In genomic region chr18:58668897-58669296, GRCh38 we compare ENCODE assay signal across 13 cellular contexts. TPM values are rescaled to one million over a fixed set of nuclear protein-coding genes. Genes with fewer than 3 reads are reported as not detected.
DNase-seq lines count a peak whose midpoint lies in the region; ATAC-seq and TF ChIP-seq lines count a peak whose summit lies in the region.
"Had no signal": no experiment of that assay in that cellular context is flagged by ENCODE, and none has a peak within 500 bp of the region (broad histone marks: within the 10 kb centered on the region; RNA-seq: fewer than 3 reads in every experiment).

No MANE protein-coding gene starts in this region.

- peaks cover 6% of the 10 kb centered on the region for H3K27me3 ChIP-seq in neural progenitor cell

- no peak overlapping the region for H3K4me3 ChIP-seq in neural progenitor cell
- H3K4me3 ChIP-seq: prostate gland, thoracic aorta had no signal

- in situ Hi-C loops in KBM-7 (cut with MboI; ENCODE audit: low pct_unique_long_range_greater_than_20kb, low sequenced_read_pairs), result no loop called here

- H2AFZ ChIP-seq in neural progenitor cell (replicated peaks), result no peak overlapping the region

- no peaks in the 10 kb centered on the region for H3K27me3 Mint-ChIP-seq in T-helper 17 cell
- no peaks in the 10 kb centered on the region for H3K27me3 Mint-ChIP-seq in stimulated activated naive B cell treated with anti-CD40 and anti-IgM and Interleukin-4, amounts not matched to agents 10 μg/mL and 1 μg/mL and 100 μg/mL, for 72 hours
- H3K27me3 Mint-ChIP-seq in neural progenitor cell (ENCODE audit: insufficient read depth, low read depth), result no peaks in the 10 kb centered on the region

- no peak overlapping the region for H3K4me2 ChIP-seq in neural progenitor cell

- peaks cover 15% of the 10 kb centered on the region for H3K4me1 ChIP-seq in neural progenitor cell
- H3K4me1 ChIP-seq: prostate gland had no signal

- H3K27ac ChIP-seq in neural progenitor cell, result no peak overlapping the region
- H3K27ac ChIP-seq: prostate gland, thoracic aorta had no signal

- peaks cover 13% of the 10 kb centered on the region for H4K20me1 ChIP-seq in neural progenitor cell (ENCODE audit: low read depth)

- H3K4me3 Mint-ChIP-seq in T-helper 17 cell (no peak overlapping the region), neural progenitor cell (no peak overlapping the region)
- H3K4me3 Mint-ChIP-seq in stimulated activated naive B cell treated with anti-CD40 and anti-IgM and Interleukin-4, amounts not matched to agents 10 μg/mL and 1 μg/mL and 100 μg/mL, for 72 hours, result no peak overlapping the region

- DNase-seq in Daoy (ENCODE audit: low read depth), result peak; percentile 50
- DNase-seq in KBM-7, result peak; percentile 28
- no peak for DNase-seq in T-helper 17 cell
- peak; percentile 68 for DNase-seq in glomerular visceral epithelial cell (ENCODE audit: extremely low spot score)
- no peak for DNase-seq in DMS79 treated with DMSO at 0.1 percent for 48 hours (lab: John Stamatoyannopoulos, UW)
- DNase-seq in stimulated activated naive B cell treated with anti-CD40 and anti-IgM and Interleukin-4, amounts not matched to agents 10 μg/mL and 1 μg/mL and 100 μg/mL, for 72 hours, result no peak
- DNase-seq in neural progenitor cell (ENCODE audit: low spot score), result no peak
- DNase-seq: activated CD4-positive, alpha-beta T cell treated with anti-CD3 and anti-CD28 coated beads for 4 hours; activated effector memory CD4-positive, alpha-beta T cell treated with Interleukin-2 at 50 U/mL for 16 hours; NCI-H526 treated with DMSO at 0.1 percent for 48 hours had no signal

- TF ChIP-seq CTCF in neural progenitor cell (IDR thresholded peaks at IDR 0.05), result no peak

- H3F3A ChIP-seq in neural progenitor cell (ENCODE audit: low read depth), result peaks cover 14% of the 10 kb centered on the region

- H3K9ac ChIP-seq in neural progenitor cell, result no peak overlapping the region

- H3K9me3 Mint-ChIP-seq in stimulated activated naive B cell treated with anti-CD40 and anti-IgM and Interleukin-4, amounts not matched to agents 10 μg/mL and 1 μg/mL and 100 μg/mL, for 72 hours, result no peaks in the 10 kb centered on the region
- no peaks in the 10 kb centered on the region for H3K9me3 Mint-ChIP-seq in neural progenitor cell

- peaks cover 20% of the 10 kb centered on the region for H3K79me2 ChIP-seq in neural progenitor cell (ENCODE audit: low read depth)

- ATAC-seq in T-helper 17 cell (no peak), HG02678 (IDR thresholded peaks at IDR 0.05; ENCODE audit: unreplicated experiment) (no peak)
- no peak for ATAC-seq in stimulated activated naive B cell treated with anti-CD40 and anti-IgM and Interleukin-4, amounts not matched to agents 10 μg/mL and 1 μg/mL and 100 μg/mL, for 72 hours (replicated peaks)

- H3K36me3 ChIP-seq in neural progenitor cell, result no peaks in the 10 kb centered on the region
- H3K36me3 ChIP-seq: prostate gland, thoracic aorta had no signal

- no peaks in the 10 kb centered on the region for H3K9me3 ChIP-seq in T-helper 17 cell (ENCODE audit: control insufficient read depth, low read length, poor library complexity, severe bottlenecking)
- H3K9me3 ChIP-seq in neural progenitor cell (ENCODE audit: low read depth), result no peaks in the 10 kb centered on the region
- H3K9me3 ChIP-seq: prostate gland, thoracic aorta had no signal

- H3K36me3 Mint-ChIP-seq in T-helper 17 cell (ENCODE audit: low read depth), result peaks cover under 1% of the 10 kb centered on the region
- peaks cover 9 to 12% of the 10 kb centered on the region in 2 donors for H3K36me3 Mint-ChIP-seq in stimulated activated naive B cell treated with anti-CD40 and anti-IgM and Interleukin-4, amounts not matched to agents 10 μg/mL and 1 μg/mL and 100 μg/mL, for 72 hours
- H3K36me3 Mint-ChIP-seq in neural progenitor cell, result peaks cover 4% of the 10 kb centered on the region

- H3K27ac Mint-ChIP-seq in T-helper 17 cell, result peak overlapping the region; percentile 8
- no peak overlapping the region for H3K27ac Mint-ChIP-seq in stimulated activated naive B cell treated with anti-CD40 and anti-IgM and Interleukin-4, amounts not matched to agents 10 μg/mL and 1 μg/mL and 100 μg/mL, for 72 hours
- no peak overlapping the region for H3K27ac Mint-ChIP-seq in neural progenitor cell

- H3K4me1 Mint-ChIP-seq in T-helper 17 cell, result peaks cover 31% of the 10 kb centered on the region
- H3K4me1 Mint-ChIP-seq in stimulated activated naive B cell treated with anti-CD40 and anti-IgM and Interleukin-4, amounts not matched to agents 10 μg/mL and 1 μg/mL and 100 μg/mL, for 72 hours, result peaks cover 47 to 73% of the 10 kb centered on the region in 2 donors
- peaks cover 25% of the 10 kb centered on the region for H3K4me1 Mint-ChIP-seq in neural progenitor cell

RNA-seq across cellular contexts. Expression of gene MALT1, which starts 2.4 kb away (rescaled TPM):
- total RNA-seq in Daoy (2014; rRNA removed; shearing (Covaris generic)), result 26.6 and 27.9 TPM in 2 replicates
- total RNA-seq in T-helper 17 cell (100 to 1,000 TPM in 1 of 2 donors, 10 to 100 TPM in 1; 87.8 to 108 TPM), neural progenitor cell (ENCODE audit: low replicate concordance) (24.4 and 28.4 TPM in 2 replicates)

RNA-seq across cellular contexts. Expression of gene ALPK2, which starts 40.0 kb away (rescaled TPM):
- total RNA-seq in Daoy (2014; rRNA removed; shearing (Covaris generic)), result 2.9 and 3.5 TPM in 2 replicates
- total RNA-seq in T-helper 17 cell (1 to 10 TPM in 1 of 2 donors, under 1 TPM in 1; 0.65 to 2.6 TPM), neural progenitor cell (ENCODE audit: low replicate concordance) (0.15 and 0.24 TPM in 2 replicates)
- total RNA-seq: thoracic aorta had no signal

Comparison
In these comparisons a context has a peak if more than half of its experiments do, and no peak if none do; other contexts are left out.
1. DNase-seq: peak in Daoy (single experiment), KBM-7 (single experiment) and glomerular visceral epithelial cell (single experiment); none in T-helper 17 cell (0 of 3), DMS79 treated with DMSO at 0.1 percent for 48 hours (single experiment), stimulated activated naive B cell treated with anti-CD40 and anti-IgM and Interleukin-4, amounts not matched to agents 10 μg/mL and 1 μg/mL and 100 μg/mL, for 72 hours (single experiment) and neural progenitor cell (single experiment).